Comparison of ENCODE assay signal across 7 cellular contexts in genomic region chr15:63598467-63599400, GRCh38. TPM values are rescaled to one million over a fixed set of nuclear protein-coding genes. Genes with fewer than 3 reads are reported as not detected.
DNase-seq lines count a peak whose midpoint lies in the region; ATAC-seq and FAIRE-seq lines count a peak whose summit lies in the region.

No MANE protein-coding gene starts in this region.

- CTCF ChIA-PET in activated CD4-positive, alpha-beta memory T cell treated with anti-CD3 and anti-CD28 coated beads, Interleukin-2, amount 10 ng/mL, durations not matched to agents 7 days and 5 days (lab: Charles Lee): interaction anchor here (0.7 to 4.5 kb wide), 19 partner anchors 8 to 495 kb away, joined by 3 to 32 read pairs (median 4); partner anchors contain the start of genes CIAO2A and USP3

- peak overlapping the region; percentile 95 to 96 (median 96) for H3K27ac Mint-ChIP-seq in IgD-negative memory B cell
- peak overlapping the region; percentile 9 for H3K27ac Mint-ChIP-seq in activated CD4-positive, alpha-beta memory T cell treated with anti-CD3 and anti-CD28 coated beads, Interleukin-2, amount 10 ng/mL, durations not matched to agents 7 days and 5 days

- WGBS in small intestine, 3 donors: 44 to 60% (median 55%) methylated on average over 12 of the region's 12 CpGs

- H3K4me1 ChIP-seq in small intestine (ENCODE audit: control insufficient read depth in 2 of 2, insufficient read depth in 1 of 2, low read depth in 1 of 2, low read length in 1 of 2): peaks cover 0 to 7% of the 10 kb centered on the region in 2 donors

- H3K27me3 ChIP-seq in small intestine (ENCODE audit: control insufficient read depth in 2 of 2, insufficient read depth in 2 of 2, low read length in 2 of 2): no peaks in the 10 kb centered on the region

- DNase-seq in activated CD4-positive, alpha-beta memory T cell treated with anti-CD3 and anti-CD28 coated beads, Interleukin-2, amount 10 ng/mL, durations not matched to agents 7 days and 5 days: no peak
- DNase-seq in left colon (peak; percentile 73 to 84), small intestine (peak; percentile 22), RCC 7860 (ENCODE audit: low spot score) (no peak)
- DNase-seq in stimulated activated CD4-positive, alpha-beta T cell treated with anti-CD3 and anti-CD28 coated beads, Interleukin-4, amount 100 ng/mL, for 4 hours: no peak

- no peak overlapping the region for H3K4me3 ChIP-seq in small intestine (ENCODE audit: low read depth in 1 of 2, low read length in 2 of 2)

- no peaks in the 10 kb centered on the region for H3K9me3 ChIP-seq in small intestine (ENCODE audit: control insufficient read depth, low read depth)

- no peaks in the 10 kb centered on the region for H3K27me3 Mint-ChIP-seq in IgD-negative memory B cell
- no peaks in the 10 kb centered on the region for H3K27me3 Mint-ChIP-seq in activated CD4-positive, alpha-beta memory T cell treated with anti-CD3 and anti-CD28 coated beads, Interleukin-2, amount 10 ng/mL, durations not matched to agents 7 days and 5 days

- H3K4me1 Mint-ChIP-seq in IgD-negative memory B cell: peaks cover 48 to 63% (median 62%) of the 10 kb centered on the region in 3 donors
- peaks cover 61% of the 10 kb centered on the region for H3K4me1 Mint-ChIP-seq in activated CD4-positive, alpha-beta memory T cell treated with anti-CD3 and anti-CD28 coated beads, Interleukin-2, amount 10 ng/mL, durations not matched to agents 7 days and 5 days

- peak; percentile 39 for ATAC-seq in left colon
- no peak for ATAC-seq in HG03108 (IDR thresholded peaks at IDR 0.05; ENCODE audit: unreplicated experiment)

- H3K27ac ChIP-seq in small intestine (ENCODE audit: low read depth in 1 of 2, low read length in 1 of 2): peak overlapping the region; percentile 22 to 94

- no peaks in the 10 kb centered on the region for H3K36me3 Mint-ChIP-seq in IgD-negative memory B cell
- H3K36me3 Mint-ChIP-seq in activated CD4-positive, alpha-beta memory T cell treated with anti-CD3 and anti-CD28 coated beads, Interleukin-2, amount 10 ng/mL, durations not matched to agents 7 days and 5 days (ENCODE audit: low read depth): peaks cover 15% of the 10 kb centered on the region

- intact Hi-C loops in left colon (cut with DNase I, micrococcal nuclease): loop anchor here in 1 of 2 donors (5.0 kb wide), 2 partner anchors 96 to 131 kb away; partner anchors contain the start of gene USP3

- peak overlapping the region; percentile 86 to 100 (median 96) for H3K4me3 Mint-ChIP-seq in IgD-negative memory B cell
- H3K4me3 Mint-ChIP-seq in activated CD4-positive, alpha-beta memory T cell treated with anti-CD3 and anti-CD28 coated beads, Interleukin-2, amount 10 ng/mL, durations not matched to agents 7 days and 5 days: no peak overlapping the region

- POLR2A ChIA-PET in activated CD4-positive, alpha-beta memory T cell treated with anti-CD3 and anti-CD28 coated beads, Interleukin-2, amount 10 ng/mL, durations not matched to agents 7 days and 5 days (lab: Charles Lee): interaction anchor here (1.0 to 4.3 kb wide), 11 partner anchors 9 to 495 kb away, joined by 3 to 54 read pairs (median 5); partner anchors contain the start of genes CIAO2A, HERC1 and USP3

- H3K9me3 Mint-ChIP-seq in IgD-negative memory B cell: no peaks in the 10 kb centered on the region
- no peaks in the 10 kb centered on the region for H3K9me3 Mint-ChIP-seq in activated CD4-positive, alpha-beta memory T cell treated with anti-CD3 and anti-CD28 coated beads, Interleukin-2, amount 10 ng/mL, durations not matched to agents 7 days and 5 days

- H3K36me3 ChIP-seq in small intestine (ENCODE audit: control insufficient read depth in 2 of 2, insufficient read depth in 2 of 2, low read length in 2 of 2): no peaks in the 10 kb centered on the region

- FAIRE-seq in small intestine (lab: Jason Lieb, UNC) (no peak), RCC 7860 (lab: Jason Lieb, UNC) (no peak)

RNA-seq across cellular contexts. Expression of gene FBXL22, which starts 1.5 kb away (rescaled TPM):
- polyA plus RNA-seq in IgD-negative memory B cell (0.73 TPM), small intestine (1 to 10 TPM in 1 of 3 donors, not detected in 2; 2.1 TPM)
- total RNA-seq in activated CD4-positive, alpha-beta memory T cell treated with anti-CD3 and anti-CD28 coated beads, Interleukin-2, amount 10 ng/mL, durations not matched to agents 7 days and 5 days: 1 to 10 TPM in 1 of 2 experiments, under 1 TPM in 1; 0.28 to 1.0 TPM
- total RNA-seq in left colon: 1 to 10 TPM; 2.5 to 5.4 TPM

Comparison
In these comparisons a context has a peak if more than half of its experiments do, and no peak if none do; other contexts are left out.
1. DNase-seq: peak in left colon (2 of 2) and small intestine (single experiment); none in activated CD4-positive, alpha-beta memory T cell treated with anti-CD3 and anti-CD28 coated beads, Interleukin-2, amount 10 ng/mL, durations not matched to agents 7 days and 5 days (single experiment), RCC 7860 (single experiment) and stimulated activated CD4-positive, alpha-beta T cell treated with anti-CD3 and anti-CD28 coated beads, Interleukin-4, amount 100 ng/mL, for 4 hours (0 of 2).